Comparison of ENCODE assay signal across 8 cellular contexts in the genomic region with DNA sequence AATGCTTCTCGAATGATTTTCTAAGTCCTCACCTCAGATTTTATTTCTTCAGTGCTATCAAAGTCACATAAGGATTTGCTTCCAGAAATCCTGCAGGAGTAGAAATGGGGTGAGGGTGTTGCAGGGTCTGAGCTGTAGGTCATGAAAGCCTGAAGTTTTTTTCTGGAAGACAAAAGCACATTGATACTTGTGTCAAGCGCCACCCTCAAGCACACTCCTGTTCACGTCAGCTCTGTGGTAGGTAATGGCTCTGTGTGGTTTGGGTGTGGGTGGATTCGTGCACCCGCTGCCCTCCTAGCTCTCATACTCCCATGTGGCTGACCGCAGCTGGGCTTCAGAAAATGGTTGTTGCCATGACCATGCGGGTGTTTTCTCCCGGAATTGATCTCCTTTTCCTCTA. TPM values are rescaled to one million over a fixed set of nuclear protein-coding genes. Genes with fewer than 3 reads are reported as not detected.
DNase-seq lines count a peak whose midpoint lies in the region; TF ChIP-seq lines count a peak whose summit lies in the region.

No MANE protein-coding gene starts in this region.

- peak overlapping the region; percentile 99 for H3K27ac Mint-ChIP-seq in neural progenitor cell
- no peak overlapping the region for H3K27ac Mint-ChIP-seq in CD4-positive, alpha-beta memory T cell

- peaks cover 4% of the 10 kb centered on the region for H3K36me3 Mint-ChIP-seq in neural progenitor cell
- H3K36me3 Mint-ChIP-seq in CD4-positive, alpha-beta memory T cell: no peaks in the 10 kb centered on the region

- H3K4me3 Mint-ChIP-seq in neural progenitor cell: peak overlapping the region; percentile 74
- no peak overlapping the region for H3K4me3 Mint-ChIP-seq in CD4-positive, alpha-beta memory T cell

- peak overlapping the region; percentile 36 for H3K9ac ChIP-seq in NT2/D1 (ENCODE audit: insufficient read length, low read depth)
- no peak overlapping the region for H3K9ac ChIP-seq in neural progenitor cell

- H3K27me3 ChIP-seq in BJ (ENCODE audit: control insufficient read depth, insufficient read depth, low read length) (no peaks in the 10 kb centered on the region), NT2/D1 (ENCODE audit: insufficient read depth, insufficient read length) (no peaks in the 10 kb centered on the region), esophagus squamous epithelium (no peaks in the 10 kb centered on the region), neural progenitor cell (no peaks in the 10 kb centered on the region)
- H3K27me3 ChIP-seq in CD4-positive, alpha-beta memory T cell (ENCODE audit: insufficient read depth, low read length): no peaks in the 10 kb centered on the region

- no peaks in the 10 kb centered on the region for H4K20me1 ChIP-seq in neural progenitor cell (ENCODE audit: low read depth)

- H2AFZ ChIP-seq in neural progenitor cell (replicated peaks): peak overlapping the region; percentile 83

- WGBS in esophagus squamous epithelium, 2 donors: 43 to 58% methylated on average over 8 of the region's 8 CpGs

- H3F3A ChIP-seq in neural progenitor cell (ENCODE audit: low read depth): no peaks in the 10 kb centered on the region

- peak; percentile 51 for DNase-seq in BJ (ENCODE audit: low read depth)
- no peak for DNase-seq in NT2/D1 (ENCODE audit: low read depth, low spot score)
- DNase-seq in esophagus squamous epithelium (lab: John Stamatoyannopoulos, UW): no peak
- no peak for DNase-seq in neural progenitor cell (ENCODE audit: low spot score)
- DNase-seq in putamen (ENCODE audit: low spot score): no peak
- no peak for DNase-seq in germinal center (ENCODE audit: low spot score)
- DNase-seq in COLO668 (lab: John Stamatoyannopoulos, UW; ENCODE audit: unreplicated experiment): no peak
- DNase-seq in CD4-positive, alpha-beta memory T cell: no peak

- POLR2A ChIA-PET in BJ (lab: Charles Lee): interaction anchor here (0.5 to 0.6 kb wide), 2 partner anchors 57 to 222 kb away, joined by 3 to 6 read pairs; no protein-coding TSS in a partner anchor
- POLR2A ChIA-PET in CD4-positive, alpha-beta memory T cell (lab: Charles Lee; ENCODE audit: partially characterized antibody): no interaction called here

- no peaks in the 10 kb centered on the region for H3K9me3 ChIP-seq in NT2/D1 (ENCODE audit: insufficient read depth, low read length)
- H3K9me3 ChIP-seq in esophagus squamous epithelium: no peaks in the 10 kb centered on the region
- no peaks in the 10 kb centered on the region for H3K9me3 ChIP-seq in neural progenitor cell (ENCODE audit: low read depth)
- H3K9me3 ChIP-seq in CD4-positive, alpha-beta memory T cell (ENCODE audit: control insufficient read depth in 1 of 2, low read length in 2 of 2): no peaks in the 10 kb centered on the region

- peaks cover 2% of the 10 kb centered on the region for H3K27me3 Mint-ChIP-seq in neural progenitor cell (ENCODE audit: insufficient read depth, low read depth)
- peaks cover 2 to 5% of the 10 kb centered on the region in 2 donors for H3K27me3 Mint-ChIP-seq in CD4-positive, alpha-beta memory T cell

- peaks cover 47% of the 10 kb centered on the region for H3K4me1 Mint-ChIP-seq in neural progenitor cell
- no peaks in the 10 kb centered on the region for H3K4me1 Mint-ChIP-seq in CD4-positive, alpha-beta memory T cell

- H3K9me3 Mint-ChIP-seq in neural progenitor cell: peaks cover 4% of the 10 kb centered on the region
- no peaks in the 10 kb centered on the region for H3K9me3 Mint-ChIP-seq in CD4-positive, alpha-beta memory T cell

- no peak overlapping the region for H3K4me2 ChIP-seq in neural progenitor cell

- H3K4me3 ChIP-seq in BJ (ENCODE audit: low read depth, low read length): no peak overlapping the region
- H3K4me3 ChIP-seq in NT2/D1 (ENCODE audit: insufficient read length, low read depth): no peak overlapping the region
- peak overlapping the region in 3 of 4 donors; percentile 31 to 57 (median 38) for H3K4me3 ChIP-seq in esophagus squamous epithelium
- H3K4me3 ChIP-seq in neural progenitor cell: no peak overlapping the region
- no peak overlapping the region for H3K4me3 ChIP-seq in CD4-positive, alpha-beta memory T cell (ENCODE audit: low read length in 2 of 2)

- H3K4me1 ChIP-seq in NT2/D1 (ENCODE audit: insufficient read depth, insufficient read length): peaks cover 2% of the 10 kb centered on the region
- peaks cover 15 to 48% (median 19%) of the 10 kb centered on the region in 3 donors for H3K4me1 ChIP-seq in esophagus squamous epithelium
- peaks cover 22% of the 10 kb centered on the region for H3K4me1 ChIP-seq in neural progenitor cell
- H3K4me1 ChIP-seq in CD4-positive, alpha-beta memory T cell (ENCODE audit: insufficient read depth, low read length): no peaks in the 10 kb centered on the region

- intact Hi-C loops in esophagus squamous epithelium (cut with DNase I): no loop called here
- intact Hi-C loops in CD4-positive, alpha-beta memory T cell (cut with micrococcal nuclease): no loop called here

- H3K36me3 ChIP-seq in BJ (ENCODE audit: control insufficient read depth, insufficient read depth, low read length) (no peaks in the 10 kb centered on the region), NT2/D1 (ENCODE audit: insufficient read depth, insufficient read length, low read length) (no peaks in the 10 kb centered on the region), esophagus squamous epithelium (peaks cover 0 to 3% (median 0%) of the 10 kb centered on the region in 3 donors), neural progenitor cell (no peaks in the 10 kb centered on the region)
- no peaks in the 10 kb centered on the region for H3K36me3 ChIP-seq in CD4-positive, alpha-beta memory T cell (ENCODE audit: insufficient read depth, low read length)

- TF ChIP-seq CTCF in BJ (IDR thresholded peaks at IDR 0.05; ENCODE audit: insufficient read depth, low read depth, low read length) (no peak), esophagus squamous epithelium (IDR thresholded peaks at IDR 0.05) (no peak), neural progenitor cell (IDR thresholded peaks at IDR 0.05) (no peak)

- no peak for TF ChIP-seq POLR2A in esophagus squamous epithelium (IDR thresholded peaks at IDR 0.05)

- no peaks in the 10 kb centered on the region for H3K79me2 ChIP-seq in neural progenitor cell (ENCODE audit: low read depth)

- peak overlapping the region; percentile 56 to 90 (median 83) for H3K27ac ChIP-seq in esophagus squamous epithelium
- H3K27ac ChIP-seq in neural progenitor cell: no peak overlapping the region
- H3K27ac ChIP-seq in CD4-positive, alpha-beta memory T cell (ENCODE audit: low read depth, low read length): no peak overlapping the region

- CTCF ChIA-PET in BJ (lab: Yijun Ruan, JAX): interaction anchor here (1.0 to 2.2 kb wide), 3 partner anchors 8 to 81 kb away, joined by 4 to 29 read pairs (median 11); no protein-coding TSS in a partner anchor
- CTCF ChIA-PET in CD4-positive, alpha-beta memory T cell (lab: Charles Lee; ENCODE audit: partially characterized antibody): no interaction called here

RNA-seq across cellular contexts. Expression of a gene that starts 39.9 kb away (rescaled TPM):
- polyA plus RNA-seq in BJ (2011; rRNA removed): 0.25 and 0.32 TPM in 2 replicates
- polyA minus RNA-seq in BJ (2011; rRNA and poly(A)+ RNA removed): not detected in 2 replicates
- total RNA-seq in esophagus squamous epithelium (1 to 10 TPM in 2 of 4 donors, under 1 TPM in 1, not detected in 1; 0.09 to 4.8 (median 2.6) TPM), neural progenitor cell (ENCODE audit: low replicate concordance) (not detected in 2 replicates)
- total RNA-seq in CD4-positive, alpha-beta memory T cell: not detected
- not detected for polyA plus RNA-seq in CD4-positive, alpha-beta memory T cell

RNA-seq across cellular contexts. Expression of a gene that starts 59.8 kb away (rescaled TPM):
- 8.1 and 17.2 TPM in 2 replicates for polyA plus RNA-seq in BJ (2011; rRNA removed)
- 6.3 and 8.1 TPM in 2 replicates for polyA minus RNA-seq in BJ (2011; rRNA and poly(A)+ RNA removed)
- 10 to 100 TPM; 57.3 to 89.6 (median 82.1) TPM for total RNA-seq in esophagus squamous epithelium
- total RNA-seq in neural progenitor cell (ENCODE audit: low replicate concordance): 25.7 and 35.4 TPM in 2 replicates
- total RNA-seq in CD4-positive, alpha-beta memory T cell: 1 to 10 TPM; 1.4 to 1.8 TPM
- polyA plus RNA-seq in CD4-positive, alpha-beta memory T cell: 1 to 10 TPM in 1 of 2 donors, under 1 TPM in 1; 0.55 to 1.2 TPM

Comparison
In these comparisons a context has a peak if more than half of its experiments do, and no peak if none do; other contexts are left out.
1. H3K4me3 ChIP-seq: peak in esophagus squamous epithelium (3 of 4); none in BJ (single experiment), NT2/D1 (single experiment), neural progenitor cell (single experiment) and CD4-positive, alpha-beta memory T cell (0 of 2).
2. H3K27ac ChIP-seq: peak in esophagus squamous epithelium (4 of 4); none in neural progenitor cell (single experiment) and CD4-positive, alpha-beta memory T cell (single experiment).